Comparison of ENCODE assay signal across 21 cellular contexts in genomic region chr12:113788020-113788856, GRCh38.
DNase-seq lines count a peak whose midpoint lies in the region; ATAC-seq and TF ChIP-seq lines count a peak whose summit lies in the region.
"Had no signal": no experiment of that assay in that cellular context is flagged by ENCODE, and none has a peak within 500 bp of the region (broad histone marks: within the 10 kb centered on the region; RNA-seq: fewer than 3 reads in every experiment).

No MANE protein-coding gene starts in this region.

- intact Hi-C loops in activated CD8-positive, alpha-beta T cell treated with anti-CD3 and anti-CD28 coated beads for 36 hours (cut with micrococcal nuclease) = no loop called here
- intact Hi-C loops in CD4-positive, alpha-beta memory T cell (cut with micrococcal nuclease) = no loop called here

- H3K4me1 ChIP-seq in CD4-positive, alpha-beta memory T cell (ENCODE audit: insufficient read depth, low read length) = no peaks in the 10 kb centered on the region
- H3K4me1 ChIP-seq: tibial nerve had no signal

- H3K27ac ChIP-seq in CD4-positive, alpha-beta memory T cell (ENCODE audit: low read depth, low read length) = no peak overlapping the region
- H3K27ac ChIP-seq: coronary artery, epithelial cell of prostate, hepatocyte, tibial nerve had no signal

- TF ChIP-seq CTCF in activated CD8-positive, alpha-beta T cell treated with anti-CD3 and anti-CD28 coated beads for 36 hours (IDR thresholded peaks at IDR 0.05) = peak; percentile 32
- TF ChIP-seq CTCF in choroid plexus epithelial cell (conservative IDR thresholded peaks at IDR 0.05; ENCODE audit: low read depth, low read length) = no peak

- ATAC-seq in activated CD8-positive, alpha-beta T cell treated with anti-CD3 and anti-CD28 coated beads for 36 hours = no peak
- ATAC-seq in activated CD8-positive, alpha-beta T cell treated with anti-CD3 and anti-CD28 coated beads, Interleukin-2, amount 10 ng/mL, durations not matched to agents 7 days and 5 days = no peak
- no peak for ATAC-seq in stimulated activated effector memory CD8-positive, alpha-beta T cell treated with anti-CD3 and anti-CD28 coated beads, Interleukin-12 subunit alpha, Interleukin-12 subunit beta, amount 100 ng/mL, for 72 hours
- no peak for ATAC-seq in HG02759 (IDR thresholded peaks at IDR 0.05; ENCODE audit: unreplicated experiment)
- ATAC-seq: right cardiac atrium had no signal

- POLR2A ChIA-PET in activated CD8-positive, alpha-beta T cell treated with anti-CD3 and anti-CD28 coated beads for 36 hours (lab: Charles Lee) = no interaction called here
- POLR2A ChIA-PET in activated CD8-positive, alpha-beta T cell treated with anti-CD3 and anti-CD28 coated beads, Interleukin-2, amount 10 ng/mL, durations not matched to agents 7 days and 5 days (lab: Charles Lee) = interaction anchor here (0.6 kb wide), 1 partner anchor 54 kb away, joined by 4 read pairs; no protein-coding TSS in a partner anchor
- POLR2A ChIA-PET in CD4-positive, alpha-beta memory T cell (lab: Charles Lee; ENCODE audit: partially characterized antibody) = no interaction called here

- CTCF ChIA-PET in activated CD8-positive, alpha-beta T cell treated with anti-CD3 and anti-CD28 coated beads for 36 hours (lab: Charles Lee) = interaction anchor here (1.1 kb wide), 1 partner anchor 90 kb away, joined by 3 read pairs; no protein-coding TSS in a partner anchor
- CTCF ChIA-PET in activated CD8-positive, alpha-beta T cell treated with anti-CD3 and anti-CD28 coated beads, Interleukin-2, amount 10 ng/mL, durations not matched to agents 7 days and 5 days (lab: Charles Lee) = no interaction called here
- CTCF ChIA-PET in CD4-positive, alpha-beta memory T cell (lab: Charles Lee; ENCODE audit: partially characterized antibody) = no interaction called here

- H3K4me3 ChIP-seq in choroid plexus epithelial cell (ENCODE audit: low read depth, low read length) = no peak overlapping the region
- no peak overlapping the region for H3K4me3 ChIP-seq in CD4-positive, alpha-beta memory T cell (ENCODE audit: low read length in 2 of 2)
- H3K4me3 ChIP-seq: coronary artery, hepatocyte, tibial nerve had no signal

- no peak overlapping the region for H3K4me3 Mint-ChIP-seq in activated CD8-positive, alpha-beta T cell treated with anti-CD3 and anti-CD28 coated beads for 36 hours
- H3K4me3 Mint-ChIP-seq in activated CD8-positive, alpha-beta T cell treated with anti-CD3 and anti-CD28 coated beads, Interleukin-2, amount 10 ng/mL, durations not matched to agents 7 days and 5 days = no peak overlapping the region
- no peak overlapping the region for H3K4me3 Mint-ChIP-seq in stimulated activated effector memory CD8-positive, alpha-beta T cell treated with anti-CD3 and anti-CD28 coated beads, Interleukin-12 subunit alpha, Interleukin-12 subunit beta, amount 100 ng/mL, for 72 hours
- peak overlapping the region in 1 of 8 donors; percentile 49 for H3K4me3 Mint-ChIP-seq in CD4-positive, alpha-beta memory T cell

- DNase-seq in activated CD8-positive, alpha-beta T cell treated with anti-CD3 and anti-CD28 coated beads for 36 hours = no peak
- no peak for DNase-seq in activated CD8-positive, alpha-beta T cell treated with anti-CD3 and anti-CD28 coated beads, Interleukin-2, amount 10 ng/mL, durations not matched to agents 7 days and 5 days
- DNase-seq in NCI-H460 (ENCODE audit: extremely low read depth, low read depth) (peak; percentile 25), choroid plexus epithelial cell (ENCODE audit: low read depth) (peak; percentile 53), NCI-H1694 treated with DMSO at 0.1 percent for 48 hours (lab: John Stamatoyannopoulos, UW) (no peak)
- DNase-seq in stimulated activated effector memory CD8-positive, alpha-beta T cell treated with anti-CD3 and anti-CD28 coated beads, Interleukin-12 subunit alpha, Interleukin-12 subunit beta, amount 100 ng/mL, for 72 hours (ENCODE audit: low spot score in 2 of 2) = no peak
- no peak for DNase-seq in CD4-positive, alpha-beta memory T cell
- DNase-seq: 8988T; activated effector memory CD4-positive, alpha-beta T cell treated with Interleukin-2 at 50 U/mL for 16 hours; aorta; Calu3; Kasumi-1; NCI-H187 treated with DMSO at 0.1 percent for 48 hours; NCI-H526; right cardiac atrium; stimulated activated CD4-positive, alpha-beta T cell treated with anti-CD3 and anti-CD28 coated beads, Interleukin-4, amount 100 ng/mL, for 24 hours had no signal

- no peaks in the 10 kb centered on the region for H3K27me3 ChIP-seq in CD4-positive, alpha-beta memory T cell (ENCODE audit: insufficient read depth, low read length)
- H3K27me3 ChIP-seq: tibial nerve had no signal

- H3K36me3 Mint-ChIP-seq in activated CD8-positive, alpha-beta T cell treated with anti-CD3 and anti-CD28 coated beads for 36 hours (ENCODE audit: low read depth) = no peaks in the 10 kb centered on the region
- no peaks in the 10 kb centered on the region for H3K36me3 Mint-ChIP-seq in activated CD8-positive, alpha-beta T cell treated with anti-CD3 and anti-CD28 coated beads, Interleukin-2, amount 10 ng/mL, durations not matched to agents 7 days and 5 days (ENCODE audit: low read depth)
- H3K36me3 Mint-ChIP-seq in stimulated activated effector memory CD8-positive, alpha-beta T cell treated with anti-CD3 and anti-CD28 coated beads, Interleukin-12 subunit alpha, Interleukin-12 subunit beta, amount 100 ng/mL, for 72 hours = no peaks in the 10 kb centered on the region
- peaks cover 0 to 2% of the 10 kb centered on the region in 2 donors for H3K36me3 Mint-ChIP-seq in CD4-positive, alpha-beta memory T cell

- H3K9me3 ChIP-seq in CD4-positive, alpha-beta memory T cell (ENCODE audit: control insufficient read depth in 1 of 2, low read length in 2 of 2) = no peaks in the 10 kb centered on the region

- H3K27ac Mint-ChIP-seq in activated CD8-positive, alpha-beta T cell treated with anti-CD3 and anti-CD28 coated beads for 36 hours = no peak overlapping the region
- H3K27ac Mint-ChIP-seq in activated CD8-positive, alpha-beta T cell treated with anti-CD3 and anti-CD28 coated beads, Interleukin-2, amount 10 ng/mL, durations not matched to agents 7 days and 5 days = no peak overlapping the region
- peak overlapping the region; percentile 7 for H3K27ac Mint-ChIP-seq in stimulated activated effector memory CD8-positive, alpha-beta T cell treated with anti-CD3 and anti-CD28 coated beads, Interleukin-12 subunit alpha, Interleukin-12 subunit beta, amount 100 ng/mL, for 72 hours
- H3K27ac Mint-ChIP-seq in CD4-positive, alpha-beta memory T cell = no peak overlapping the region

- no peaks in the 10 kb centered on the region for H3K36me3 ChIP-seq in CD4-positive, alpha-beta memory T cell (ENCODE audit: insufficient read depth, low read length)
- H3K36me3 ChIP-seq: tibial nerve had no signal

- peaks cover 2% of the 10 kb centered on the region for H3K27me3 Mint-ChIP-seq in activated CD8-positive, alpha-beta T cell treated with anti-CD3 and anti-CD28 coated beads for 36 hours
- peaks cover 4% of the 10 kb centered on the region for H3K27me3 Mint-ChIP-seq in activated CD8-positive, alpha-beta T cell treated with anti-CD3 and anti-CD28 coated beads, Interleukin-2, amount 10 ng/mL, durations not matched to agents 7 days and 5 days (ENCODE audit: low read depth)
- peaks cover 3 to 8% of the 10 kb centered on the region in 2 donors for H3K27me3 Mint-ChIP-seq in CD4-positive, alpha-beta memory T cell

- H3K9me3 Mint-ChIP-seq in activated CD8-positive, alpha-beta T cell treated with anti-CD3 and anti-CD28 coated beads for 36 hours = peaks cover 13% of the 10 kb centered on the region
- peaks cover 3% of the 10 kb centered on the region for H3K9me3 Mint-ChIP-seq in activated CD8-positive, alpha-beta T cell treated with anti-CD3 and anti-CD28 coated beads, Interleukin-2, amount 10 ng/mL, durations not matched to agents 7 days and 5 days (ENCODE audit: insufficient read depth)
- peaks cover 9% of the 10 kb centered on the region for H3K9me3 Mint-ChIP-seq in stimulated activated effector memory CD8-positive, alpha-beta T cell treated with anti-CD3 and anti-CD28 coated beads, Interleukin-12 subunit alpha, Interleukin-12 subunit beta, amount 100 ng/mL, for 72 hours
- H3K9me3 Mint-ChIP-seq in CD4-positive, alpha-beta memory T cell = peaks cover 2 to 49% (median 12%) of the 10 kb centered on the region in 8 donors

- no peaks in the 10 kb centered on the region for H3K4me1 Mint-ChIP-seq in activated CD8-positive, alpha-beta T cell treated with anti-CD3 and anti-CD28 coated beads for 36 hours (ENCODE audit: low read depth)
- no peaks in the 10 kb centered on the region for H3K4me1 Mint-ChIP-seq in activated CD8-positive, alpha-beta T cell treated with anti-CD3 and anti-CD28 coated beads, Interleukin-2, amount 10 ng/mL, durations not matched to agents 7 days and 5 days (ENCODE audit: low read depth)
- H3K4me1 Mint-ChIP-seq in stimulated activated effector memory CD8-positive, alpha-beta T cell treated with anti-CD3 and anti-CD28 coated beads, Interleukin-12 subunit alpha, Interleukin-12 subunit beta, amount 100 ng/mL, for 72 hours = no peaks in the 10 kb centered on the region
- H3K4me1 Mint-ChIP-seq in CD4-positive, alpha-beta memory T cell = no peaks in the 10 kb centered on the region

Comparison
In these comparisons a context has a peak if more than half of its experiments do, and no peak if none do; other contexts are left out.
1. DNase-seq: peak in NCI-H460 (single experiment) and choroid plexus epithelial cell (single experiment); none in activated CD8-positive, alpha-beta T cell treated with anti-CD3 and anti-CD28 coated beads for 36 hours (single experiment), activated CD8-positive, alpha-beta T cell treated with anti-CD3 and anti-CD28 coated beads, Interleukin-2, amount 10 ng/mL, durations not matched to agents 7 days and 5 days (single experiment), stimulated activated effector memory CD8-positive, alpha-beta T cell treated with anti-CD3 and anti-CD28 coated beads, Interleukin-12 subunit alpha, Interleukin-12 subunit beta, amount 100 ng/mL, for 72 hours (0 of 2), CD4-positive, alpha-beta memory T cell (0 of 5) and NCI-H1694 treated with DMSO at 0.1 percent for 48 hours (single experiment).